In genomic region chr10:96288151-96288621, GRCh38 we compare ENCODE assay signal across 10 cellular contexts. TPM values are rescaled to one million over a fixed set of nuclear protein-coding genes. Genes with fewer than 3 reads are reported as not detected.
DNase-seq lines count a peak whose midpoint lies in the region; ATAC-seq, FAIRE-seq and TF ChIP-seq lines count a peak whose summit lies in the region.
"Had no signal": no experiment of that assay in that cellular context is flagged by ENCODE, and none has a peak within 500 bp of the region (broad histone marks: within the 10 kb centered on the region; RNA-seq: fewer than 3 reads in every experiment).

No MANE protein-coding gene starts in this region.

- WGBS in right lobe of liver (ENCODE audit: insufficient coverage, low coverage, low lambda C conversion rate, missing lambda C conversion rate): 19% methylated on average over 5 of the region's 5 CpGs
- WGBS in esophagus squamous epithelium, 2 donors: 29 to 30% methylated on average over 5 of the region's 5 CpGs

- DNase-seq in GM12891 (ENCODE audit: insufficient read length, low spot score): no peak
- no peak for DNase-seq in right lobe of liver
- no peak for DNase-seq in NCI-H446 treated with DMSO at 0.1 percent for 48 hours (lab: John Stamatoyannopoulos, UW)
- no peak for DNase-seq in retina
- no peak for DNase-seq in esophagus squamous epithelium (lab: John Stamatoyannopoulos, UW)
- no peak for DNase-seq in NCI-H128 (lab: John Stamatoyannopoulos, UW; ENCODE audit: unreplicated experiment)
- DNase-seq: uterus had no signal

- TF ChIP-seq POLR2A in GM12891 (IDR thresholded peaks at IDR 0.05; ENCODE audit: low read depth, low read length): no peak
- no peak for TF ChIP-seq POLR2A in right lobe of liver (IDR thresholded peaks at IDR 0.05)
- no peak for TF ChIP-seq POLR2A in esophagus squamous epithelium (IDR thresholded peaks at IDR 0.05)

- H3K27ac ChIP-seq in right lobe of liver: peak overlapping the region in 2 of 3 donors; percentile 85 to 90
- no peak overlapping the region for H3K27ac ChIP-seq in esophagus squamous epithelium
- H3K27ac ChIP-seq: uterus had no signal

- peak; percentile 86 for FAIRE-seq in GM12891 (lab: Jason Lieb, UNC)

- intact Hi-C loops in right lobe of liver (cut with DNase I): no loop called here
- intact Hi-C loops in esophagus squamous epithelium (cut with DNase I): no loop called here

- no peaks in the 10 kb centered on the region for H3K9me3 ChIP-seq in right lobe of liver
- H3K9me3 ChIP-seq in esophagus squamous epithelium: no peaks in the 10 kb centered on the region
- H3K9me3 ChIP-seq: uterus had no signal

- peak overlapping the region in 2 of 3 donors; percentile 3 to 29 for H3K4me3 ChIP-seq in right lobe of liver
- H3K4me3 ChIP-seq in esophagus squamous epithelium: no peak overlapping the region
- H3K4me3 ChIP-seq: uterus had no signal

- H3K4me1 ChIP-seq in right lobe of liver (peaks cover 0 to 48% (median 20%) of the 10 kb centered on the region in 4 donors), esophagus squamous epithelium (peaks cover 0 to 17% (median 5%) of the 10 kb centered on the region in 3 donors)
- H3K4me1 ChIP-seq: uterus had no signal

- TF ChIP-seq CTCF in right lobe of liver (IDR thresholded peaks at IDR 0.05): no peak
- no peak for TF ChIP-seq CTCF in esophagus squamous epithelium (IDR thresholded peaks at IDR 0.05)

- no peaks in the 10 kb centered on the region for H3K36me3 ChIP-seq in right lobe of liver
- H3K36me3 ChIP-seq in esophagus squamous epithelium: no peaks in the 10 kb centered on the region
- H3K36me3 ChIP-seq: uterus had no signal

- ATAC-seq in GM21367 (IDR thresholded peaks at IDR 0.05; ENCODE audit: unreplicated experiment): peak; percentile 45
- ATAC-seq in HG03469 (IDR thresholded peaks at IDR 0.05; ENCODE audit: unreplicated experiment): peak; percentile 40
- peak; percentile 13 to 35 (median 28) for ATAC-seq in right lobe of liver

- H3K27me3 ChIP-seq in right lobe of liver: no peaks in the 10 kb centered on the region
- H3K27me3 ChIP-seq in esophagus squamous epithelium: no peaks in the 10 kb centered on the region
- H3K27me3 ChIP-seq: uterus had no signal

TF ChIP-seq in GM12891, 5 proteins besides CTCF, POLR2A, EP300 and RAD21:
- TF ChIP-seq SPI1 (IDR thresholded peaks at IDR 0.05; ENCODE audit: low read depth, low read length): peak; percentile 92
- no peak for TF ChIP-seq POLR2AphosphoS5 (IDR thresholded peaks at IDR 0.05; ENCODE audit: low read depth, low read length)
- no peak for TF ChIP-seq POU2F2 (IDR thresholded peaks at IDR 0.05; ENCODE audit: low read depth, low read length)
- no peak for TF ChIP-seq TAF1 (IDR thresholded peaks at IDR 0.05; ENCODE audit: low read depth, low read length)
- TF ChIP-seq PAX5 (IDR thresholded peaks at IDR 0.05; ENCODE audit: insufficient read depth, low read length, severe bottlenecking): no peak

RNA-seq across cellular contexts. Expression of gene DNTT, which starts 16.0 kb away (rescaled TPM):
- not detected for polyA plus RNA-seq in GM12891 (2012; ENCODE audit: low read depth, missing spikeins)
- total RNA-seq in right lobe of liver (not detected), esophagus squamous epithelium (not detected)
- total RNA-seq: kidney epithelial cell had no signal

RNA-seq across cellular contexts. Expression of gene BLNK, which starts 16.8 kb away (rescaled TPM):
- polyA plus RNA-seq in GM12891 (2012; ENCODE audit: low read depth, missing spikeins): 92.6 TPM
- total RNA-seq in right lobe of liver (10 to 100 TPM in 5 of 6 experiments, 1 to 10 TPM in 1; 9.9 to 47.7 (median 20.9) TPM), esophagus squamous epithelium (10 to 100 TPM; 28.2 to 50.5 (median 35.9) TPM)

Comparison
In these comparisons a context has a peak if more than half of its experiments do, and no peak if none do; other contexts are left out.
1. H3K27ac ChIP-seq: peak in right lobe of liver (2 of 3); none in esophagus squamous epithelium (0 of 4).
2. H3K4me3 ChIP-seq: peak in right lobe of liver (2 of 3); none in esophagus squamous epithelium (0 of 4).
3. Peak in every context shown above with its lines, with median percentiles within 50 percentile points of each other: ATAC-seq.